In genomic region chr4:173835863-173836262, GRCh38 we compare ENCODE assay signal across 11 cellular contexts.
A peak's percentile ranks its signal among the peaks of the same experiment; 100 is the strongest.
DNase-seq lines count a peak whose midpoint lies in the region; ATAC-seq, FAIRE-seq and TF ChIP-seq lines count a peak whose summit lies in the region.
"Had no signal": no experiment of that assay in that cellular context is flagged by ENCODE, and none has a peak within 500 bp of the region (broad histone marks: within the 10 kb centered on the region; RNA-seq: fewer than 3 reads in every experiment).

No MANE protein-coding gene starts in this region.

- H3K79me2 ChIP-seq in H9 (ENCODE audit: insufficient read depth, low read length), result no peaks in the 10 kb centered on the region

- no peak overlapping the region for H3K18ac ChIP-seq in H9 (ENCODE audit: insufficient read length, low read depth, low read length)

- ATAC-seq in CD4-positive, alpha-beta T cell (ENCODE audit: poor library complexity), result no peak
- no peak for ATAC-seq in HG02571 (IDR thresholded peaks at IDR 0.05; ENCODE audit: unreplicated experiment)

- H3K27me3 ChIP-seq in H9 (ENCODE audit: insufficient read depth, low read length) (no peaks in the 10 kb centered on the region), cardiac muscle cell (no peaks in the 10 kb centered on the region)
- no peaks in the 10 kb centered on the region for H3K27me3 ChIP-seq in CD4-positive, alpha-beta T cell (ENCODE audit: control insufficient read depth, insufficient read depth, low read length)
- H3K27me3 ChIP-seq: Peyer's patch had no signal

- no peak overlapping the region for H2AFZ ChIP-seq in H9 (ENCODE audit: low read length)

- H4K20me1 ChIP-seq in H9 (ENCODE audit: control insufficient read depth, insufficient read depth, insufficient read length), result no peaks in the 10 kb centered on the region

- H4K91ac ChIP-seq in H9 (ENCODE audit: insufficient read length, low read depth, low read length), result no peak overlapping the region

- H3K27ac ChIP-seq in H9 (ENCODE audit: insufficient read length, low read depth, low read length) (no peak overlapping the region), cardiac muscle cell (peak overlapping the region; percentile 83)
- no peak overlapping the region for H3K27ac ChIP-seq in CD4-positive, alpha-beta T cell (ENCODE audit: low read depth, low read length)
- H3K27ac ChIP-seq: epithelial cell of prostate, Peyer's patch had no signal

- no peak overlapping the region for H3K4me2 ChIP-seq in H9 (ENCODE audit: insufficient read depth, insufficient read length, low read length)

- intact Hi-C loops in CD4-positive, alpha-beta T cell (cut with DNase I, micrococcal nuclease), result no loop called here

- H3K56ac ChIP-seq in H9 (ENCODE audit: insufficient read length, low read depth, low read length), result no peak overlapping the region

- no peak overlapping the region for H3K14ac ChIP-seq in H9 (ENCODE audit: insufficient read depth, low read length)

- no peak overlapping the region for H2BK12ac ChIP-seq in H9 (ENCODE audit: insufficient read length, low read depth, low read length)

- POLR2A ChIA-PET in CD4-positive, alpha-beta T cell (lab: Charles Lee), result no interaction called here

- H3T11ph ChIP-seq in H9 (ENCODE audit: low read length), result no peak overlapping the region

- no peaks in the 10 kb centered on the region for H3K23me2 ChIP-seq in H9 (ENCODE audit: insufficient read length, low read depth, low read length, poor library complexity, severe bottlenecking)

- TF ChIP-seq CTCF in H9 (conservative IDR thresholded peaks at IDR 0.05) (no peak), cardiac muscle cell (IDR thresholded peaks at IDR 0.05; ENCODE audit: low read depth, low read length) (no peak)
- no peak for TF ChIP-seq CTCF in CD4-positive, alpha-beta T cell (IDR thresholded peaks at IDR 0.05)

- H3K4ac ChIP-seq in H9 (ENCODE audit: low read depth, low read length), result no peak overlapping the region

- no peak overlapping the region for H2BK120ac ChIP-seq in H9 (ENCODE audit: low read depth, low read length, poor library complexity, severe bottlenecking)

- H3K9me3 ChIP-seq in H9 (ENCODE audit: control insufficient read depth, low read depth, low read length) (no peaks in the 10 kb centered on the region), cardiac muscle cell (ENCODE audit: low read depth) (no peaks in the 10 kb centered on the region)
- no peaks in the 10 kb centered on the region for H3K9me3 ChIP-seq in CD4-positive, alpha-beta T cell (ENCODE audit: control insufficient read depth, low read length)
- H3K9me3 ChIP-seq: Peyer's patch had no signal

- no peak overlapping the region for H3K4me3 ChIP-seq in cardiac muscle cell
- H3K4me3 ChIP-seq: Peyer's patch had no signal

- FAIRE-seq in TTC549 (lab: Jason Lieb, UNC), result peak; percentile 90

- H3K4me1 Mint-ChIP-seq in H9, result peaks cover 15 to 16% of the 10 kb centered on the region in 2 experiments
- no peaks in the 10 kb centered on the region for H3K4me1 Mint-ChIP-seq in CD4-positive, alpha-beta T cell (ENCODE audit: low read depth)
- H3K4me1 Mint-ChIP-seq: activated naive CD8-positive, alpha-beta T cell treated with anti-CD3 and anti-CD28 coated beads for 36 hours had no signal

- H2BK15ac ChIP-seq in H9 (ENCODE audit: low read depth, low read length), result no peak overlapping the region

- CTCF ChIA-PET in CD4-positive, alpha-beta T cell (lab: Charles Lee), result no interaction called here

- no peak overlapping the region for H2BK20ac ChIP-seq in H9 (ENCODE audit: low read depth, low read length, poor library complexity, severe bottlenecking)

- DNase-seq in H9 (peak; percentile 35), cardiac muscle cell (ENCODE audit: low read depth in 1 of 2, low spot score in 1 of 2) (peak; percentile 74 to 80), retina (peak; percentile 31)
- DNase-seq in CD4-positive, alpha-beta T cell, result no peak
- DNase-seq in stimulated activated CD4-positive, alpha-beta T cell treated with anti-CD3 and anti-CD28 coated beads, Interleukin-12 subunit alpha, Interleukin-12 subunit beta, amount 100 ng/mL, for 4 hours, result no peak
- DNase-seq in activated CD4-positive, alpha-beta T cell treated with anti-CD3 and anti-CD28 coated beads, Interleukin-2, amount 50 U/mL, for 1 hour, result no peak
- DNase-seq: activated naive CD8-positive, alpha-beta T cell treated with anti-CD3 and anti-CD28 coated beads for 36 hours; Peyer's patch had no signal

- H3K23ac ChIP-seq in H9 (ENCODE audit: insufficient read length, low read depth, low read length), result no peak overlapping the region

- no peak overlapping the region for H3K9ac ChIP-seq in H9 (ENCODE audit: extremely low read depth, insufficient read length, low read length)

- H2BK5ac ChIP-seq in H9 (ENCODE audit: insufficient read length, low read length), result no peak overlapping the region

- no peaks in the 10 kb centered on the region for H3K36me3 ChIP-seq in cardiac muscle cell
- H3K36me3 ChIP-seq: Peyer's patch had no signal

- H3K36me3 Mint-ChIP-seq in H9 (ENCODE audit: insufficient read depth in 1 of 3, low read depth in 3 of 3), result no peaks in the 10 kb centered on the region
- H3K36me3 Mint-ChIP-seq in CD4-positive, alpha-beta T cell (ENCODE audit: low read depth), result no peaks in the 10 kb centered on the region
- H3K36me3 Mint-ChIP-seq: activated naive CD8-positive, alpha-beta T cell treated with anti-CD3 and anti-CD28 coated beads for 36 hours had no signal

- no peaks in the 10 kb centered on the region for H3K79me1 ChIP-seq in H9 (ENCODE audit: insufficient read depth, low read depth, low read length, poor library complexity, severe bottlenecking)

- no CpG with 5 or more reads among the region's 4 CpGs for WGBS in H9 (ENCODE audit: extremely low coverage, insufficient read length, low lambda C conversion rate)

- no peak overlapping the region for H3K4me3 Mint-ChIP-seq in H9
- no peak overlapping the region for H3K4me3 Mint-ChIP-seq in CD4-positive, alpha-beta T cell
- H3K4me3 Mint-ChIP-seq: activated naive CD8-positive, alpha-beta T cell treated with anti-CD3 and anti-CD28 coated beads for 36 hours had no signal

- H2AK5ac ChIP-seq in H9 (ENCODE audit: insufficient read length, low read length), result no peak overlapping the region

- H3K27me3 Mint-ChIP-seq in H9 (ENCODE audit: low read depth), result peaks cover 1% of the 10 kb centered on the region; the same call in 1 of the 2 replicates
- H3K27me3 Mint-ChIP-seq in CD4-positive, alpha-beta T cell, result no peaks in the 10 kb centered on the region

- no peaks in the 10 kb centered on the region; a peak in 1 of 5 replicates for H3K9me3 Mint-ChIP-seq in H9
- no peaks in the 10 kb centered on the region for H3K9me3 Mint-ChIP-seq in CD4-positive, alpha-beta T cell
- H3K9me3 Mint-ChIP-seq: activated naive CD8-positive, alpha-beta T cell treated with anti-CD3 and anti-CD28 coated beads for 36 hours had no signal

- H4K8ac ChIP-seq in H9 (replicated peaks; ENCODE audit: insufficient read length, low read depth, low read length), result no peak overlapping the region

- no peak overlapping the region for H4K5ac ChIP-seq in H9 (ENCODE audit: insufficient read length, low read depth, low read length)

- no peak overlapping the region for H3K27ac Mint-ChIP-seq in H9
- no peak overlapping the region for H3K27ac Mint-ChIP-seq in CD4-positive, alpha-beta T cell
- H3K27ac Mint-ChIP-seq: activated naive CD8-positive, alpha-beta T cell treated with anti-CD3 and anti-CD28 coated beads for 36 hours had no signal

- H3K4me1 ChIP-seq in H9 (ENCODE audit: insufficient read depth, low read length) (no peaks in the 10 kb centered on the region), cardiac muscle cell (ENCODE audit: low read depth) (peaks cover 32% of the 10 kb centered on the region)
- H3K4me1 ChIP-seq: Peyer's patch had no signal

Comparison
In these comparisons a context has a peak if more than half of its experiments do, and no peak if none do; other contexts are left out.
1. DNase-seq: peak in H9 (single experiment), cardiac muscle cell (2 of 2) and retina (single experiment); none in CD4-positive, alpha-beta T cell (0 of 10), stimulated activated CD4-positive, alpha-beta T cell treated with anti-CD3 and anti-CD28 coated beads, Interleukin-12 subunit alpha, Interleukin-12 subunit beta, amount 100 ng/mL, for 4 hours (single experiment) and activated CD4-positive, alpha-beta T cell treated with anti-CD3 and anti-CD28 coated beads, Interleukin-2, amount 50 U/mL, for 1 hour (single experiment).